In genomic region chr15:61815356-61816083, GRCh38 we compare ENCODE assay signal across 25 cellular contexts.
"Had no signal": no experiment of that assay in that cellular context is flagged by ENCODE, and none has a peak within 500 bp of the region (broad histone marks: within the 10 kb centered on the region; RNA-seq: fewer than 3 reads in every experiment).

No MANE protein-coding gene starts in this region.

- H3K4me1 ChIP-seq: colonic mucosa, esophagus squamous epithelium, heart right ventricle, left lung, lower lobe of right lung had no signal

- DNase-seq: colonic mucosa; cortex of kidney; effector CD8-positive, alpha-beta T cell; effector memory CD8-positive, alpha-beta T cell; endodermal cell; esophagus squamous epithelium; foreskin fibroblast; foreskin melanocyte; gastrocnemius medialis; glutamatergic neuron; heart right ventricle; hippocampal formation; left cardiac atrium; left lung; left ventricle myocardium superior; lower lobe of right lung; mammary epithelial cell; mesendoderm; midbrain had no signal

- H3K4me1 Mint-ChIP-seq: memory B cell had no signal

- H3K27ac Mint-ChIP-seq: dendritic cell treated with granulocyte-macrophage colony-stimulating factor and Interleukin-4, amounts not matched to agents 40 ng/mL and 50 ng/mL, for 4 days; effector memory CD8-positive, alpha-beta T cell; endodermal cell; memory B cell had no signal

- H3K4me3 Mint-ChIP-seq: dendritic cell treated with granulocyte-macrophage colony-stimulating factor and Interleukin-4, amounts not matched to agents 40 ng/mL and 50 ng/mL, for 4 days; effector memory CD8-positive, alpha-beta T cell; endodermal cell; memory B cell had no signal

- H3K4me3 ChIP-seq: colonic mucosa, esophagus squamous epithelium, gastrocnemius medialis, heart right ventricle, left lung, lower lobe of right lung had no signal

- H3K27me3 Mint-ChIP-seq: dendritic cell treated with granulocyte-macrophage colony-stimulating factor and Interleukin-4, amounts not matched to agents 40 ng/mL and 50 ng/mL, for 4 days had no signal

- H3K36me3 ChIP-seq: colonic mucosa, esophagus squamous epithelium, gastrocnemius medialis, heart right ventricle, left lung, lower lobe of right lung had no signal

- H3K36me3 Mint-ChIP-seq: memory B cell had no signal

- ATAC-seq: effector memory CD8-positive, alpha-beta T cell; gastrocnemius medialis; heart right ventricle; left cardiac atrium; left lung; left ventricle myocardium superior; lower lobe of right lung had no signal

- FAIRE-seq: endometrium, islet of Langerhans, keratinocyte had no signal

- H3K27ac ChIP-seq: colonic mucosa, epithelial cell of prostate, esophagus squamous epithelium, gastrocnemius medialis, heart right ventricle, left lung, lower lobe of right lung had no signal

- H3K9me3 Mint-ChIP-seq: dendritic cell treated with granulocyte-macrophage colony-stimulating factor and Interleukin-4, amounts not matched to agents 40 ng/mL and 50 ng/mL, for 4 days; effector memory CD8-positive, alpha-beta T cell; endodermal cell; memory B cell had no signal

- H3K9me3 ChIP-seq: colonic mucosa, esophagus squamous epithelium, gastrocnemius medialis, heart right ventricle, left lung, lower lobe of right lung had no signal

- H3K27me3 ChIP-seq: colonic mucosa, gastrocnemius medialis had no signal
